ENCODE assay signal across 13 cellular contexts in the genomic region with DNA sequence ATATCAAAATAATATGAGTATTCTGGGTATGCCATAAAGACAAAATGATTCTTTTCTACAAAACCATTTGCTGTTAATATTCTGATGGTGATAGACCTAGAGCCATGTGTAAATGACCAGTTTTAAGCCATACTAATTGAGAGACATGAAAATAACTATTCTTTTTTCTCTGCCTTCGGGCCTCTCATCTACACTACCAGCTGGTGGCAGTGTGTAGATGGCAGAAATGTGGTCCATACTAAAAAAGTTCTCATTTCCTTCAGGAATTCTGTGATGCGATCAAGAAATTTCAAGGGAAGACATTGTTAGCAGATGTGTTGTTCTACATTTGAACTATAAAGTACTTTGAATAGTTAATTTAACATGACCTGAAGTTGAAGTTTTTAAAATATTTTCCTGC.
DNase-seq lines count a peak whose midpoint lies in the region; ATAC-seq and TF ChIP-seq lines count a peak whose summit lies in the region.
"Had no signal": no experiment of that assay in that cellular context is flagged by ENCODE, and none has a peak within 500 bp of the region (broad histone marks: within the 10 kb centered on the region; RNA-seq: fewer than 3 reads in every experiment).

No MANE protein-coding gene starts in this region.

- POLR2A ChIA-PET in GM10248 (lab: Yijun Ruan, JAX): no interaction called here
- POLR2A ChIA-PET in HEK293T (lab: Yijun Ruan, JAX): no interaction called here

- H3K27ac ChIP-seq in 22Rv1 (no peak overlapping the region), upper lobe of right lung (no peak overlapping the region)
- H3K27ac ChIP-seq: heart left ventricle, lower lobe of right lung had no signal

- ATAC-seq in GM19467 (IDR thresholded peaks at IDR 0.05; ENCODE audit: unreplicated experiment): no peak
- ATAC-seq in upper lobe of right lung: no peak
- ATAC-seq: heart left ventricle, lower lobe of right lung had no signal

- TF ChIP-seq CTCF in 22Rv1 (IDR thresholded peaks at IDR 0.05): peak; percentile 64
- peak; percentile 7 for TF ChIP-seq CTCF in GM10248 (IDR thresholded peaks at IDR 0.05; ENCODE audit: control extremely low read depth, extremely low read depth, low read depth, missing control alignments)
- no peak for TF ChIP-seq CTCF in upper lobe of right lung (IDR thresholded peaks at IDR 0.05)

- no peaks in the 10 kb centered on the region for H3K36me3 ChIP-seq in upper lobe of right lung
- H3K36me3 ChIP-seq: heart left ventricle, lower lobe of right lung had no signal

- CTCF ChIA-PET in GM10248 (lab: Yijun Ruan, JAX): interaction anchor here (0.7 to 1.3 kb wide), 2 partner anchors 7 to 13 kb away, joined by 3 to 4 read pairs; no protein-coding TSS in a partner anchor
- CTCF ChIA-PET in HEK293T (lab: Yijun Ruan, JAX): no interaction called here

- DNase-seq in GM10248 (ENCODE audit: extremely low spot score) (no peak), RPMI7951 (ENCODE audit: low read depth) (peak; percentile 6), fibroblast of peridontal ligament (ENCODE audit: extremely low read depth) (peak; percentile 1), NCI-H1694 (lab: John Stamatoyannopoulos, UW) (no peak), upper lobe of right lung (no peak), HEK293T (ENCODE audit: extremely low spot score) (no peak)
- DNase-seq: activated B cell treated with CpG ODN at 0.5 μM for 24 hours; activated naive CD8-positive, alpha-beta T cell treated with anti-CD3 and anti-CD28 coated beads, Interleukin-2, amount 10 ng/mL, durations not matched to agents 7 days and 5 days; effector memory CD4-positive, alpha-beta T cell; heart left ventricle; lower lobe of right lung had no signal

- no peak overlapping the region for H3K4me3 ChIP-seq in upper lobe of right lung
- H3K4me3 ChIP-seq: heart left ventricle, lower lobe of right lung had no signal

- no peaks in the 10 kb centered on the region for H3K4me1 ChIP-seq in upper lobe of right lung
- H3K4me1 ChIP-seq: heart left ventricle, lower lobe of right lung had no signal

- no peaks in the 10 kb centered on the region for H3K9me3 ChIP-seq in upper lobe of right lung
- H3K9me3 ChIP-seq: heart left ventricle, lower lobe of right lung had no signal

- H3K27me3 ChIP-seq in upper lobe of right lung: no peaks in the 10 kb centered on the region
- H3K27me3 ChIP-seq: heart left ventricle had no signal

- intact Hi-C loops in upper lobe of right lung (cut with DNase I): no loop called here

TF ChIP-seq in HEK293T, 16 proteins besides CTCF, POLR2A, EP300 and RAD21:
- TF ChIP-seq LEF1 (IDR thresholded peaks at IDR 0.05; ENCODE audit: borderline replicate concordance) (no peak), FOXM1 (IDR thresholded peaks at IDR 0.05; ENCODE audit: borderline replicate concordance) (no peak), HDGF (IDR thresholded peaks at IDR 0.05; ENCODE audit: borderline replicate concordance) (no peak), PKNOX1 (IDR thresholded peaks at IDR 0.05) (no peak), BHLHE40 (IDR thresholded peaks at IDR 0.05; ENCODE audit: borderline replicate concordance) (no peak), FOXK2 (IDR thresholded peaks at IDR 0.05) (no peak), ARNT (IDR thresholded peaks at IDR 0.05) (no peak), SUZ12 (IDR thresholded peaks at IDR 0.05) (no peak), FOXA1 (IDR thresholded peaks at IDR 0.05) (no peak), CTBP1 (IDR thresholded peaks at IDR 0.05; ENCODE audit: borderline replicate concordance) (no peak)

Comparison
In these comparisons a context has a peak if more than half of its experiments do, and no peak if none do; other contexts are left out.
1. DNase-seq: peak in RPMI7951 (single experiment) and fibroblast of peridontal ligament (single experiment); none in GM10248 (single experiment), NCI-H1694 (single experiment), upper lobe of right lung (single experiment) and HEK293T (single experiment).